10 cellular contexts compared by ENCODE assay signal in genomic region chr11:111733655-111734088, GRCh38. TPM values are rescaled to one million over a fixed set of nuclear protein-coding genes. Genes with fewer than 3 reads are reported as not detected.
A peak's percentile ranks its signal among the peaks of the same experiment; 100 is the strongest.
DNase-seq lines count a peak whose midpoint lies in the region; ATAC-seq lines count a peak whose summit lies in the region.
"Had no signal": no experiment of that assay in that cellular context is flagged by ENCODE, and none has a peak within 500 bp of the region (broad histone marks: within the 10 kb centered on the region; RNA-seq: fewer than 3 reads in every experiment).

No MANE protein-coding gene starts in this region.

- no peaks in the 10 kb centered on the region for H3K9me3 ChIP-seq in right cardiac atrium (ENCODE audit: control insufficient read depth, low read length)

- H3K4me1 ChIP-seq in right cardiac atrium (ENCODE audit: control insufficient read depth, insufficient read depth, low read length) = peaks cover 65% of the 10 kb centered on the region

- H3K9me3 Mint-ChIP-seq in activated naive CD4-positive, alpha-beta T cell treated with anti-CD3 and anti-CD28 coated beads, Interleukin-2, amount 10 ng/mL, durations not matched to agents 7 days and 5 days = no peaks in the 10 kb centered on the region
- H3K9me3 Mint-ChIP-seq: activated T-helper 1 cell treated with anti-CD3 and anti-CD28 coated beads, Interleukin-12 subunit alpha, Interleukin-12 subunit beta, Interleukin-2, Interleukin-4 antibody, amounts not matched to agents 30 ng/mL and 10 ng/mL and 1 ng/mL, durations not matched to agents 14 hours and 24 hours and 36 hours; effector memory CD8-positive, alpha-beta T cell had no signal

- H3K4me3 Mint-ChIP-seq in activated naive CD4-positive, alpha-beta T cell treated with anti-CD3 and anti-CD28 coated beads, Interleukin-2, amount 10 ng/mL, durations not matched to agents 7 days and 5 days = no peak overlapping the region
- H3K4me3 Mint-ChIP-seq: activated T-helper 1 cell treated with anti-CD3 and anti-CD28 coated beads, Interleukin-12 subunit alpha, Interleukin-12 subunit beta, Interleukin-2, Interleukin-4 antibody, amounts not matched to agents 30 ng/mL and 10 ng/mL and 1 ng/mL, durations not matched to agents 14 hours and 24 hours and 36 hours; effector memory CD8-positive, alpha-beta T cell had no signal

- no peaks in the 10 kb centered on the region for H3K27me3 Mint-ChIP-seq in activated naive CD4-positive, alpha-beta T cell treated with anti-CD3 and anti-CD28 coated beads, Interleukin-2, amount 10 ng/mL, durations not matched to agents 7 days and 5 days
- H3K27me3 Mint-ChIP-seq: effector memory CD8-positive, alpha-beta T cell had no signal

- 38% methylated on average over 9 of the region's 9 CpGs for WGBS in right cardiac atrium

- intact Hi-C loops in right cardiac atrium (cut with DNase I) = no loop called here

- ATAC-seq in right cardiac atrium (no peak), HG02763 (IDR thresholded peaks at IDR 0.05; ENCODE audit: unreplicated experiment) (no peak), GM21528 (IDR thresholded peaks at IDR 0.05; ENCODE audit: low FRiP score, unreplicated experiment) (no peak)
- ATAC-seq: effector memory CD8-positive, alpha-beta T cell had no signal

- peak; percentile 25 for DNase-seq in AG20443 (ENCODE audit: low spot score)
- peak; percentile 49 to 83 (median 83) for DNase-seq in right cardiac atrium
- peak; percentile 29 for DNase-seq in retina
- DNase-seq in activated naive CD4-positive, alpha-beta T cell treated with anti-CD3 and anti-CD28 coated beads, Interleukin-2, amount 10 ng/mL, durations not matched to agents 7 days and 5 days = no peak
- DNase-seq in NCI-H1092 (lab: John Stamatoyannopoulos, UW) = no peak
- DNase-seq: effector memory CD8-positive, alpha-beta T cell had no signal

- peaks cover 2% of the 10 kb centered on the region for H3K4me1 Mint-ChIP-seq in activated naive CD4-positive, alpha-beta T cell treated with anti-CD3 and anti-CD28 coated beads, Interleukin-2, amount 10 ng/mL, durations not matched to agents 7 days and 5 days

- H3K4me3 ChIP-seq in right cardiac atrium (ENCODE audit: low read length) = no peak overlapping the region

- no peaks in the 10 kb centered on the region for H3K27me3 ChIP-seq in right cardiac atrium (ENCODE audit: control insufficient read depth, insufficient read depth)

- CTCF ChIA-PET in activated naive CD4-positive, alpha-beta T cell treated with anti-CD3 and anti-CD28 coated beads, Interleukin-2, amount 10 ng/mL, durations not matched to agents 7 days and 5 days (lab: Charles Lee) = no interaction called here

- peak overlapping the region; percentile 99 for H3K27ac ChIP-seq in angular gyrus (ENCODE audit: low read depth, low read length)
- H3K27ac ChIP-seq in right cardiac atrium (ENCODE audit: low read length) = peak overlapping the region; percentile 95

- H3K27ac Mint-ChIP-seq in activated naive CD4-positive, alpha-beta T cell treated with anti-CD3 and anti-CD28 coated beads, Interleukin-2, amount 10 ng/mL, durations not matched to agents 7 days and 5 days = no peak overlapping the region
- H3K27ac Mint-ChIP-seq: activated T-helper 1 cell treated with anti-CD3 and anti-CD28 coated beads, Interleukin-12 subunit alpha, Interleukin-12 subunit beta, Interleukin-2, Interleukin-4 antibody, amounts not matched to agents 30 ng/mL and 10 ng/mL and 1 ng/mL, durations not matched to agents 14 hours and 24 hours and 36 hours had no signal

- H3K36me3 Mint-ChIP-seq in activated naive CD4-positive, alpha-beta T cell treated with anti-CD3 and anti-CD28 coated beads, Interleukin-2, amount 10 ng/mL, durations not matched to agents 7 days and 5 days = peaks cover 7% of the 10 kb centered on the region

RNA-seq across cellular contexts. Expression of gene PPP2R1B, which starts 32.5 kb away (rescaled TPM):
- 10 to 100 TPM in 2 of 4 donors, 1 to 10 TPM in 2; 9.6 to 19.7 (median 10.3) TPM for total RNA-seq in right cardiac atrium
- polyA plus RNA-seq in right cardiac atrium = 5.7 TPM

Comparison
In these comparisons a context has a peak if more than half of its experiments do, and no peak if none do; other contexts are left out.
1. DNase-seq: peak in AG20443 (single experiment), right cardiac atrium (3 of 3) and retina (single experiment); none in activated naive CD4-positive, alpha-beta T cell treated with anti-CD3 and anti-CD28 coated beads, Interleukin-2, amount 10 ng/mL, durations not matched to agents 7 days and 5 days (single experiment) and NCI-H1092 (single experiment).